ENCODE assay signal across 8 cellular contexts in the genomic region with DNA sequence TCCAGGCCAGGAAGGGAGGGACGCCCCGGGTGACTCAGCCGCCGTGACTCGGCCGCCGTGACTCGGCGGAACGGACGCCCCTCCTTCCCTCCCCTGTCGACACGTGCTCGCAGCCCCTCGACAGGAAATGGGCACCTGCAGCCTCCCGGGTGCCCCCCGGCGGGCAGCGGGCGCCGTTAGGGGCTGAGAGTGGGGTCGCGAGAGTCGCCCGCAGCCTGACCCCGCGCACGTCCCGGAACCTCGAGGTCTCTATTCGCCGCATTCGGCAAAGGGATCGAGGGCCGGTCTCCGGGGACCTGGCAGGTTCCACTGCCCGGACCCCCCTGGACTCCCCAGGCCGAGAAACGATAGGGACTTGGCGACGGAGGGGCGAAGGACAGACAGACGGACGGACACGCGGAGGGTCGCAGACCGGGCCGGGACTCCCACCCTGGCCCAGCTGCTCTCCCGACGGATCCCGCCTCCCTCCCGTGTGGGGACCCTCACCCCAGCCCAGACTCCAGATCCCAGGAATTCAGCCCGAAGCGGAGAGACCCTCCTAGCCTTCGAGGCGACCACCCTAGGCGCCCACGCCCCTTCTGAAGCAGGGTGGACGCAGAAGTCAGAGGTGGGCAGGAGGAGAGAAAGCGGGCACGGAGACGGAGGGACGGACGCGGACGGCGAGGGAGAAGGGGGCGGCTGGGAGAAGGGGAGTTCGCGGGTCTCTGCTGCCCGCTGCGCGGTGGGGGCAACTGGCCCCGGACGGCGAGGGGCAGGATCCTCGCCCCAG. TPM values are rescaled to one million over a fixed set of nuclear protein-coding genes. Genes with fewer than 3 reads are reported as not detected.
A peak's percentile ranks its signal among the peaks of the same experiment; 100 is the strongest.
DNase-seq lines count a peak whose midpoint lies in the region; ATAC-seq and TF ChIP-seq lines count a peak whose summit lies in the region.

No MANE protein-coding gene starts in this region.

- peak overlapping the region; percentile 97 for H3K27ac ChIP-seq in AG04450 (ENCODE audit: low read depth, low read length)
- peak overlapping the region; percentile 33; the same call in 1 of the 2 replicates for H3K27ac ChIP-seq in VCaP
- H3K27ac ChIP-seq in liver (ENCODE audit: low read depth in 1 of 2, low read length in 2 of 2) = no peak overlapping the region

- peaks cover 0 to 16% (median 10%) of the 10 kb centered on the region in 4 donors for H3K4me1 ChIP-seq in liver (ENCODE audit: control insufficient read depth in 4 of 4, insufficient read depth in 4 of 4, low read length in 3 of 4)

- TF ChIP-seq CTCF in AG04450 (IDR thresholded peaks at IDR 0.05; ENCODE audit: low read depth, low read length) = no peak
- no peak for TF ChIP-seq CTCF in VCaP (conservative IDR thresholded peaks at IDR 0.05)
- TF ChIP-seq CTCF in liver (IDR thresholded peaks at IDR 0.05; ENCODE audit: low read depth, low read length, missing input control) = no peak

- H3K9me3 ChIP-seq in AG04450 (ENCODE audit: control insufficient read depth, insufficient read depth, low read length) (no peaks in the 10 kb centered on the region; the same call in 1 of the 2 replicates), liver (ENCODE audit: control insufficient read depth in 4 of 4, low read length in 3 of 4) (no peaks in the 10 kb centered on the region)

- H3K27me3 ChIP-seq in AG04450 (ENCODE audit: control insufficient read depth, insufficient read depth, low read length) = no peaks in the 10 kb centered on the region
- no peaks in the 10 kb centered on the region for H3K27me3 ChIP-seq in liver (ENCODE audit: control insufficient read depth in 4 of 4, insufficient read depth in 4 of 4, low read length in 3 of 4)

- no peak overlapping the region for H3K27ac Mint-ChIP-seq in central memory CD8-positive, alpha-beta T cell (ENCODE audit: low read depth)

- 5% methylated on average over 78 of the region's 78 CpGs for WGBS in liver

- H3K4me1 Mint-ChIP-seq in central memory CD8-positive, alpha-beta T cell = peaks cover 18% of the 10 kb centered on the region

- ATAC-seq in HG03432 (IDR thresholded peaks at IDR 0.05; ENCODE audit: unreplicated experiment) (peak; percentile 2), GM18909 (IDR thresholded peaks at IDR 0.05; ENCODE audit: poor library complexity, unreplicated experiment) (no peak)
- no peak for ATAC-seq in central memory CD8-positive, alpha-beta T cell (replicated peaks; ENCODE audit: extremely low read depth, poor library complexity, severe bottlenecking)

- H3K9me3 Mint-ChIP-seq in central memory CD8-positive, alpha-beta T cell = no peaks in the 10 kb centered on the region

- TF ChIP-seq RAD21 in liver (IDR thresholded peaks at IDR 0.05) = no peak

- H3K27me3 Mint-ChIP-seq in central memory CD8-positive, alpha-beta T cell = no peaks in the 10 kb centered on the region

- POLR2A ChIA-PET in AG04450 (lab: Yijun Ruan, JAX) = interaction anchor here (0.6 to 6.7 kb wide), 9 partner anchors 9 to 285 kb away, joined by 3 to 153 read pairs (median 5); partner anchors contain the start of genes C11orf68, CCDC85B, CFL1 and FIBP

- H3K36me3 ChIP-seq in liver (ENCODE audit: control insufficient read depth in 4 of 4, insufficient read depth in 3 of 4, low read depth in 1 of 4, low read length in 3 of 4) = peaks cover 0 to 1% (median 0%) of the 10 kb centered on the region in 4 donors

- DNase-seq in AG04450 (ENCODE audit: low read depth, low spot score) = no peak
- DNase-seq in central memory CD8-positive, alpha-beta T cell (ENCODE audit: low spot score in 2 of 2) = no peak
- DNase-seq in stimulated activated CD8-positive, alpha-beta memory T cell treated with anti-CD3 and anti-CD28 coated beads, Interleukin-12 subunit alpha, Interleukin-12 subunit beta, amount 100 ng/mL, for 1 hour (ENCODE audit: low read depth) = peak; percentile 52
- no peak for DNase-seq in NCI-H128 (lab: John Stamatoyannopoulos, UW; ENCODE audit: unreplicated experiment)

- peak overlapping the region; percentile 61 for H3K4me3 Mint-ChIP-seq in central memory CD8-positive, alpha-beta T cell

- peaks cover 9% of the 10 kb centered on the region for H3K36me3 Mint-ChIP-seq in central memory CD8-positive, alpha-beta T cell (ENCODE audit: insufficient read depth)

- H3K4me3 ChIP-seq in AG04450 (ENCODE audit: low read depth, low read length) = peak overlapping the region; percentile 96
- peak overlapping the region; percentile 1 to 47 (median 44) for H3K4me3 ChIP-seq in liver (ENCODE audit: low read depth in 1 of 3, low read length in 3 of 3)

- peak overlapping the region in 1 of 2 donors; percentile 50 for H3K9ac ChIP-seq in liver (ENCODE audit: low read depth in 1 of 2, low read length in 2 of 2)

- CTCF ChIA-PET in AG04450 (lab: Charles Lee) = interaction anchor here (1.4 to 5.1 kb wide), 4 partner anchors 10 to 40 kb away, joined by 4 to 34 read pairs (median 32); partner anchors contain the start of genes CCDC85B and FIBP

TF ChIP-seq in liver, 16 proteins besides CTCF, POLR2A, EP300 and RAD21:
- TF ChIP-seq YY1 (IDR thresholded peaks at IDR 0.05) = no peak
- TF ChIP-seq GABPA (IDR thresholded peaks at IDR 0.05 in 1 of 2, conservative IDR thresholded peaks at IDR 0.05 in 1 of 2) = no peak
- no peak for TF ChIP-seq JUND (IDR thresholded peaks at IDR 0.05)
- TF ChIP-seq TAF1 (conservative IDR thresholded peaks at IDR 0.05) = no peak
- no peak for TF ChIP-seq RXRA (IDR thresholded peaks at IDR 0.05)
- TF ChIP-seq FOXA1 (IDR thresholded peaks at IDR 0.05) = no peak
- TF ChIP-seq NR2F2 (IDR thresholded peaks at IDR 0.05) = no peak
- no peak for TF ChIP-seq FOXA2 (IDR thresholded peaks at IDR 0.05)
- TF ChIP-seq, protein P1, sequence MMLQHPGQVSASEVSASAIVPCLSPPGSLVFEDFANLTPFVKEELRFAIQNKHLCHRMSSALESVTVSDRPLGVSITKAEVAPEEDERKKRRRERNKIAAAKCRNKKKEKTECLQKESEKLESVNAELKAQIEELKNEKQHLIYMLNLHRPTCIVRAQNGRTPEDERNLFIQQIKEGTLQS (IDR thresholded peaks at IDR 0.05) = no peak
TF ChIP-seq in liver: peak in this region for 0.

RNA-seq across cellular contexts. Expression of gene FOSL1, which starts 0.6 kb away (rescaled TPM):
- polyA plus RNA-seq in AG04450 (2011; rRNA removed) = 7.9 and 16.1 TPM in 2 replicates
- 12.5 and 17.6 TPM in 2 replicates for polyA minus RNA-seq in AG04450 (2011; rRNA and poly(A)+ RNA removed)
- total RNA-seq in liver = under 1 TPM in 1 of 2 donors, not detected in 1; 0.17 TPM
- under 1 TPM in 1 of 2 donors, not detected in 1; 0.20 TPM for polyA plus RNA-seq in liver

RNA-seq across cellular contexts. Expression of gene CCDC85B, which starts 9.1 kb away (rescaled TPM):
- 13.1 and 20.2 TPM in 2 replicates for polyA plus RNA-seq in AG04450 (2011; rRNA removed)
- 2.3 and 2.8 TPM in 2 replicates for polyA minus RNA-seq in AG04450 (2011; rRNA and poly(A)+ RNA removed)
- 1 to 10 TPM; 6.8 to 7.0 TPM for total RNA-seq in liver
- 10 to 100 TPM in 1 of 2 donors, 1 to 10 TPM in 1; 4.3 to 12.6 TPM for polyA plus RNA-seq in liver

RNA-seq across cellular contexts. Expression of gene FIBP, which starts 11.3 kb away (rescaled TPM):
- 126 and 160 TPM in 2 replicates for polyA plus RNA-seq in AG04450 (2011; rRNA removed)
- 116 and 143 TPM in 2 replicates for polyA minus RNA-seq in AG04450 (2011; rRNA and poly(A)+ RNA removed)
- total RNA-seq in liver = 10 to 100 TPM; 23.7 to 45.4 TPM
- polyA plus RNA-seq in liver = 10 to 100 TPM; 27.2 to 30.9 TPM

RNA-seq across cellular contexts. Expression of gene C11orf68, which starts 19.3 kb away (rescaled TPM):
- polyA plus RNA-seq in AG04450 (2011; rRNA removed) (32.9 and 52.2 TPM in 2 replicates), liver (10 to 100 TPM; 12.6 to 15.4 TPM)
- 34.1 and 50.1 TPM in 2 replicates for polyA minus RNA-seq in AG04450 (2011; rRNA and poly(A)+ RNA removed)
- total RNA-seq in liver = 1 to 10 TPM; 4.4 to 9.9 TPM

RNA-seq across cellular contexts. Expression of gene DRAP1, which starts 19.7 kb away (rescaled TPM):
- polyA plus RNA-seq in AG04450 (2011; rRNA removed) (96.9 and 130 TPM in 2 replicates), liver (10 to 100 TPM; 37.3 to 57.3 TPM)
- polyA minus RNA-seq in AG04450 (2011; rRNA and poly(A)+ RNA removed) = 34.5 and 39.0 TPM in 2 replicates
- total RNA-seq in liver = 10 to 100 TPM; 18.1 to 47.2 TPM

Comparison
In these comparisons a context has a peak if more than half of its experiments do, and no peak if none do; other contexts are left out.
1. H3K27ac ChIP-seq: peak in AG04450 (single experiment) and VCaP (single experiment); none in liver (0 of 2).